16 cellular contexts compared by ENCODE assay signal in genomic region chr7:80830584-80831319, GRCh38.
DNase-seq lines count a peak whose midpoint lies in the region; ATAC-seq and TF ChIP-seq lines count a peak whose summit lies in the region.
"Had no signal": no experiment of that assay in that cellular context is flagged by ENCODE, and none has a peak within 500 bp of the region (broad histone marks: within the 10 kb centered on the region; RNA-seq: fewer than 3 reads in every experiment).

No MANE protein-coding gene starts in this region.

- DNase-seq in RWPE1 (ENCODE audit: low spot score): peak; percentile 15
- DNase-seq in fibroblast of villous mesenchyme (ENCODE audit: low read depth): peak; percentile 46
- DNase-seq in gastrocnemius medialis: no peak
- no peak for DNase-seq in pons (ENCODE audit: low spot score)
- DNase-seq in effector memory CD8-positive, alpha-beta T cell: no peak
- DNase-seq in activated naive CD4-positive, alpha-beta T cell (lab: John Stamatoyannopoulos, UW): no peak
- DNase-seq: activated CD4-positive, alpha-beta T cell treated with anti-CD3 and anti-CD28 coated beads, Interleukin-2, amount 50 U/mL, for 48 hours; C1 segment of cervical spinal cord; foreskin melanocyte; NCI-H187 treated with DMSO at 0.1 percent for 48 hours; pancreas; testis had no signal

- H3K4me3 Mint-ChIP-seq in effector memory CD8-positive, alpha-beta T cell: no peak overlapping the region

- H3K4me1 Mint-ChIP-seq in effector memory CD8-positive, alpha-beta T cell (ENCODE audit: low read depth in 2 of 2): no peaks in the 10 kb centered on the region

- TF ChIP-seq POLR2A in gastrocnemius medialis (IDR thresholded peaks at IDR 0.05): no peak

- H3K4me3 ChIP-seq in HEK293 (ENCODE audit: low read depth, low read length) (no peak overlapping the region), fibroblast of villous mesenchyme (ENCODE audit: low read depth, low read length) (no peak overlapping the region), gastrocnemius medialis (no peak overlapping the region)
- H3K4me3 ChIP-seq: GM12878, pancreas, SK-N-MC, testis had no signal

- H3K9me3 ChIP-seq in HEK293 (ENCODE audit: control insufficient read depth, insufficient read depth, low read depth, low read length) (no peaks in the 10 kb centered on the region), gastrocnemius medialis (no peaks in the 10 kb centered on the region)
- H3K9me3 ChIP-seq: pancreas, testis had no signal

- H3K36me3 ChIP-seq in HEK293 (ENCODE audit: control insufficient read depth in 2 of 2, insufficient read depth in 1 of 2, low read length in 2 of 2): no peaks in the 10 kb centered on the region
- no peaks in the 10 kb centered on the region for H3K36me3 ChIP-seq in gastrocnemius medialis
- H3K36me3 ChIP-seq: pancreas had no signal

- no peak overlapping the region; the same call in 1 of the 2 replicates for H3K27ac ChIP-seq in HEK293 (ENCODE audit: extremely low read depth, low read depth, low read length)
- no peak overlapping the region for H3K27ac ChIP-seq in RWPE1
- peak overlapping the region in 3 of 4 donors; percentile 21 to 66 (median 27) for H3K27ac ChIP-seq in gastrocnemius medialis
- H3K27ac ChIP-seq: pancreas, SK-N-MC, testis had no signal

- no peaks in the 10 kb centered on the region for H3K27me3 Mint-ChIP-seq in effector memory CD8-positive, alpha-beta T cell

- TF ChIP-seq CTCF in HEK293 (tag by site-specific recombination; IDR thresholded peaks at IDR 0.05): no peak
- no peak for TF ChIP-seq CTCF in RWPE1 (conservative IDR thresholded peaks at IDR 0.05; ENCODE audit: low read depth)
- no peak for TF ChIP-seq CTCF in fibroblast of villous mesenchyme (IDR thresholded peaks at IDR 0.05; ENCODE audit: insufficient read depth, low read depth, low read length)
- TF ChIP-seq CTCF in gastrocnemius medialis (IDR thresholded peaks at IDR 0.05 in 4 of 5, conservative IDR thresholded peaks at IDR 0.05 in 1 of 5): peak in 1 of 5 experiments; percentile 2

- intact Hi-C loops in gastrocnemius medialis (cut with DNase I; ENCODE audit: low total_unique reads): no loop called here

- H3K9me3 Mint-ChIP-seq in effector memory CD8-positive, alpha-beta T cell: peaks cover 4 to 7% of the 10 kb centered on the region in 2 donors

- no peaks in the 10 kb centered on the region for H3K36me3 Mint-ChIP-seq in effector memory CD8-positive, alpha-beta T cell (ENCODE audit: insufficient read depth)

- H3K27me3 ChIP-seq in gastrocnemius medialis: no peaks in the 10 kb centered on the region
- H3K27me3 ChIP-seq: pancreas, testis had no signal

- H3K4me1 ChIP-seq in HEK293 (ENCODE audit: control insufficient read depth, insufficient read depth, low read length) (peaks cover 57% of the 10 kb centered on the region), gastrocnemius medialis (peaks cover 38 to 42% of the 10 kb centered on the region in 2 donors)
- H3K4me1 ChIP-seq: pancreas, testis had no signal

- CTCF ChIA-PET in HEK293 (lab: Yijun Ruan, JAX) (interaction anchor here (1.5 kb wide), 1 partner anchor 14 kb away, joined by 3 read pairs; no protein-coding TSS in a partner anchor), RWPE1 (lab: Yijun Ruan, JAX) (interaction anchor here (0.5 kb wide), 1 partner anchor 520 kb away, joined by 5 read pairs; no protein-coding TSS in a partner anchor)

- ATAC-seq in gastrocnemius medialis (peak in 1 of 2 donors; percentile 66), HG03135 (IDR thresholded peaks at IDR 0.05; ENCODE audit: unreplicated experiment) (no peak)
- ATAC-seq in effector memory CD8-positive, alpha-beta T cell (replicated peaks): no peak
- ATAC-seq: GM12878 had no signal

- H3K27ac Mint-ChIP-seq in effector memory CD8-positive, alpha-beta T cell: no peak overlapping the region

- in situ Hi-C loops in gastrocnemius medialis (cut with MboI; ENCODE audit: low sequenced_read_pairs in 4 of 4): no loop called here

- POLR2A ChIA-PET in HEK293 (lab: Yijun Ruan, JAX): interaction anchor here (0.6 kb wide), 1 partner anchor 59 kb away, joined by 4 read pairs; no protein-coding TSS in a partner anchor
- POLR2A ChIA-PET in RWPE1 (lab: Yijun Ruan, JAX; ENCODE audit: low non-redundant PET): no interaction called here

TF ChIP-seq in HEK293, 187 proteins besides CTCF, POLR2A, EP300 and RAD21:
- TF ChIP-seq PRDM10 (tag by site-specific recombination; IDR thresholded peaks at IDR 0.05): peak; percentile 47; the same call in 1 of the 2 replicates
- peak; percentile 12; the same call in 1 of the 2 replicates for TF ChIP-seq PRDM6 (tag by site-specific recombination; IDR thresholded peaks at IDR 0.05)
- peak; percentile 65; the same call in 1 of the 2 replicates for TF ChIP-seq ZBTB6 (tag by site-specific recombination; IDR thresholded peaks at IDR 0.05)
- no peak for TF ChIP-seq ZNF433 (tag by site-specific recombination; IDR thresholded peaks at IDR 0.05; ENCODE audit: low read depth)
- TF ChIP-seq ZNF112 (tag by site-specific recombination; IDR thresholded peaks at IDR 0.05): no peak
- TF ChIP-seq ZEB2 (tag by site-specific recombination; IDR thresholded peaks at IDR 0.05): peak; percentile 10; the same call in 1 of the 2 replicates

Comparison
In these comparisons a context has a peak if more than half of its experiments do, and no peak if none do; other contexts are left out.
1. H3K27ac ChIP-seq: peak in gastrocnemius medialis (3 of 4); none in HEK293 (single experiment) and RWPE1 (single experiment).
2. DNase-seq: peak in RWPE1 (single experiment) and fibroblast of villous mesenchyme (single experiment); none in gastrocnemius medialis (0 of 2), pons (single experiment), effector memory CD8-positive, alpha-beta T cell (0 of 3) and activated naive CD4-positive, alpha-beta T cell (0 of 4).